Comparison of ENCODE assay signal across 1 cellular context in the genomic region with DNA sequence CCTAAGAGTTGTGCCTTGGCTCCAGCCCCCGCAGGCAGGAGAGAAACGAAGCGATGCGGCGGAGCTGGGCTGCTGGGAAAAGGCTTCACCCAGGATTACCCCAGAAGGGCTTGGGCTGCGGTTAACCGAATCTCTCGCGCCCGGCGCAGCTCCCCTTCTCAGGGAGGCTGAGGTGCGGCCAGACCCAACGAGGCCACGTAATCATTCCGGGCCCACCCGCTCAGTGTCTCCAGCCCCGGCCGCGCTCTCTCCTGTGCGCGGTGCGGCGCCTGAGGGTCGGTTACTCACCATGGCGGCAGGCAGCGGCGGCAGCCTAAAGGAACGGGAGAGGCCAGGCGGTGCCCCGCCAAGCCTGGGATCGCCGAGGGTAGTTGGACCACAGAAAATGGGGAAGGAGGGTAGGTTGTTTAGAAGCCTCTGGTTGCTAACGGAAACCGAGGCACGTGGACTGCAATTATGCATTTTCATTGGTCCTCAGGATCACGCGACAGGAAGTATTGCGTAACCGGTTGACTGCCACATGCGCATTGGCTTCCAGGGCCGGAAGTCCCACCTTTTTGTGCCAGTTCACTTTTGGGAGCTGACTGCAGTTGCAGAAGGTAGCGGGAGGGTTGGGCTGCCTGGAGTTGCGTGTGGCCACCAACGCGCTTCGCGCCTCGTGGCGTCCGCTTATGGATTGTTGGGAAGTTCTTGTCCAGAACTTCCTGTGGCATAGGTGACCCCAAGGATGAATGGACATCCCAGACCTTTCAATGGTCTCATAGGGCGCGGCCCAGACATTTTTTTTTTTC.
A peak's percentile ranks its signal among the peaks of the same experiment; 100 is the strongest.
TF ChIP-seq lines count a peak whose summit lies in the region.

Gene LZTFL1, minus strand, starts transcription at position 419 of the 791 bp plus-strand sequence. Its CDS starts 128 bp downstream, at position 291.

TF ChIP-seq in HepG2, 621 proteins besides CTCF, POLR2A, EP300 and RAD21 (continued from another document and continues in another):
- TF ChIP-seq REPIN1 (CRISPR knock-in tag; IDR thresholded peaks at IDR 0.05; ENCODE audit: borderline replicate concordance, low read depth) = no peak; the same call in 1 of the 2 replicates
- TF ChIP-seq, protein P1, sequence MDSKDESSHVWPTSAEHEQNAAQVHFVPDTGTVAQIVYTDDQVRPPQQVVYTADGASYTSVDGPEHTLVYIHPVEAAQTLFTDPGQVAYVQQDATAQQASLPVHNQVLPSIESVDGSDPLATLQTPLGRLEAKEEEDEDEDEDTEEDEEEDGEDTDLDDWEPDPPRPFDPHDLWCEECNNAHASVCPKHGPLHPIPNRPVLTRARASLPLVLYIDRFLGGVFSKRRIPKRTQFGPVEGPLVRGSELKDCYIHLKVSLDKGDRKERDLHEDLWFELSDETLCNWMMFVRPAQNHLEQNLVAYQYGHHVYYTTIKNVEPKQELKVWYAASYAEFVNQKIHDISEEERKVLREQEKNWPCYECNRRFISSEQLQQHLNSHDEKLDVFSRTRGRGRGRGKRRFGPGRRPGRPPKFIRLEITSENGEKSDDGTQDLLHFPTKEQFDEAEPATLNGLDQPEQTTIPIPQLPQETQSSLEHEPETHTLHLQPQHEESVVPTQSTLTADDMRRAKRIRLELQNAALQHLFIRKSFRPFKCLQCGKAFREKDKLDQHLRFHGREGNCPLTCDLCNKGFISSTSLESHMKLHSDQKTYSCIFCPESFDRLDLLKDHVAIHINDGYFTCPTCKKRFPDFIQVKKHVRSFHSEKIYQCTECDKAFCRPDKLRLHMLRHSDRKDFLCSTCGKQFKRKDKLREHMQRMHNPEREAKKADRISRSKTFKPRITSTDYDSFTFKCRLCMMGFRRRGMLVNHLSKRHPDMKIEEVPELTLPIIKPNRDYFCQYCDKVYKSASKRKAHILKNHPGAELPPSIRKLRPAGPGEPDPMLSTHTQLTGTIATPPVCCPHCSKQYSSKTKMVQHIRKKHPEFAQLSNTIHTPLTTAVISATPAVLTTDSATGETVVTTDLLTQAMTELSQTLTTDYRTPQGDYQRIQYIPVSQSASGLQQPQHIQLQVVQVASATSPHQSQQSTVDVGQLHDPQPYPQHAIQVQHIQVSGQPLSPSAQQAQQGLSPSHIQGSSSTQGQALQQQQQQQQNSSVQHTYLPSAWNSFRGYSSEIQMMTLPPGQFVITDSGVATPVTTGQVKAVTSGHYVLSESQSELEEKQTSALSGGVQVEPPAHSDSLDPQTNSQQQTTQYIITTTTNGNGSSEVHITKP (CRISPR knock-in tag; IDR thresholded peaks at IDR 0.05; ENCODE audit: low read depth) = no peak
- TF ChIP-seq ZBTB43 (CRISPR knock-in tag; conservative IDR thresholded peaks at IDR 0.05) = no peak; the same call in 1 of the 2 replicates
- TF ChIP-seq ZNF260 (CRISPR knock-in tag; IDR thresholded peaks at IDR 0.05; ENCODE audit: borderline replicate concordance, low read depth) = no peak
- peak; percentile 50; the same call in 1 of the 2 replicates for TF ChIP-seq ATF1 (CRISPR knock-in tag; IDR thresholded peaks at IDR 0.05)
- TF ChIP-seq, protein P2, sequence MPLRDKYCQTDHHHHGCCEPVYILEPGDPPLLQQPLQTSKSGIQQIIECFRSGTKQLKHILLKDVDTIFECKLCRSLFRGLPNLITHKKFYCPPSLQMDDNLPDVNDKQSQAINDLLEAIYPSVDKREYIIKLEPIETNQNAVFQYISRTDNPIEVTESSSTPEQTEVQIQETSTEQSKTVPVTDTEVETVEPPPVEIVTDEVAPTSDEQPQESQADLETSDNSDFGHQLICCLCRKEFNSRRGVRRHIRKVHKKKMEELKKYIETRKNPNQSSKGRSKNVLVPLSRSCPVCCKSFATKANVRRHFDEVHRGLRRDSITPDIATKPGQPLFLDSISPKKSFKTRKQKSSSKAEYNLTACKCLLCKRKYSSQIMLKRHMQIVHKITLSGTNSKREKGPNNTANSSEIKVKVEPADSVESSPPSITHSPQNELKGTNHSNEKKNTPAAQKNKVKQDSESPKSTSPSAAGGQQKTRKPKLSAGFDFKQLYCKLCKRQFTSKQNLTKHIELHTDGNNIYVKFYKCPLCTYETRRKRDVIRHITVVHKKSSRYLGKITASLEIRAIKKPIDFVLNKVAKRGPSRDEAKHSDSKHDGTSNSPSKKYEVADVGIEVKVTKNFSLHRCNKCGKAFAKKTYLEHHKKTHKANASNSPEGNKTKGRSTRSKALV (CRISPR knock-in tag; IDR thresholded peaks at IDR 0.05) = 0 out of 2 replicates have a peak, but pooled peaks have one; percentile 36
- TF ChIP-seq KLF16 (CRISPR knock-in tag; IDR thresholded peaks at IDR 0.05) = peak in 1 of 2 experiments; percentile 22; a peak in 1 of 4 replicates
- 0 out of 2 replicates have a peak, but pooled peaks have one; percentile 77 for TF ChIP-seq TP53 (CRISPR knock-in tag; conservative IDR thresholded peaks at IDR 0.05)
- no peak for TF ChIP-seq ZNF510 (CRISPR knock-in tag; IDR thresholded peaks at IDR 0.05; ENCODE audit: low read depth)
- peak; percentile 61; the same call in 1 of the 2 replicates for TF ChIP-seq ZNF143 (CRISPR knock-in tag; IDR thresholded peaks at IDR 0.05)
- peak; percentile 53 for TF ChIP-seq ATF7-NPFF (CRISPR knock-in tag; IDR thresholded peaks at IDR 0.05; ENCODE audit: low read depth)
- TF ChIP-seq ARNT2 (CRISPR knock-in tag; IDR thresholded peaks at IDR 0.05; ENCODE audit: low read depth) = peak; percentile 27; the same call in 1 of the 2 replicates
- TF ChIP-seq HMGXB3 (CRISPR knock-in tag; IDR thresholded peaks at IDR 0.05; ENCODE audit: borderline replicate concordance) = 0 out of 2 replicates have a peak, but pooled peaks have one; percentile 19
- no peak for TF ChIP-seq ZMAT5 (CRISPR knock-in tag; IDR thresholded peaks at IDR 0.05; ENCODE audit: borderline replicate concordance, low read depth)
- TF ChIP-seq AGO1 (IDR thresholded peaks at IDR 0.05; ENCODE audit: low read depth, low read length, poor library complexity, severe bottlenecking) = no peak
- TF ChIP-seq ZNF772 (CRISPR knock-in tag; IDR thresholded peaks at IDR 0.05) = peak; percentile 58; the same call in 1 of the 2 replicates
- no peak for TF ChIP-seq ZBTB37 (CRISPR knock-in tag; IDR thresholded peaks at IDR 0.05)
- 0 out of 2 replicates have a peak, but pooled peaks have one; percentile 51 for TF ChIP-seq ARID2 (CRISPR knock-in tag; IDR thresholded peaks at IDR 0.05; ENCODE audit: borderline replicate concordance)
- 0 out of 2 replicates have a peak, but pooled peaks have one; percentile 71 for TF ChIP-seq ZNF879 (CRISPR knock-in tag; IDR thresholded peaks at IDR 0.05)
- TF ChIP-seq, protein P3, sequence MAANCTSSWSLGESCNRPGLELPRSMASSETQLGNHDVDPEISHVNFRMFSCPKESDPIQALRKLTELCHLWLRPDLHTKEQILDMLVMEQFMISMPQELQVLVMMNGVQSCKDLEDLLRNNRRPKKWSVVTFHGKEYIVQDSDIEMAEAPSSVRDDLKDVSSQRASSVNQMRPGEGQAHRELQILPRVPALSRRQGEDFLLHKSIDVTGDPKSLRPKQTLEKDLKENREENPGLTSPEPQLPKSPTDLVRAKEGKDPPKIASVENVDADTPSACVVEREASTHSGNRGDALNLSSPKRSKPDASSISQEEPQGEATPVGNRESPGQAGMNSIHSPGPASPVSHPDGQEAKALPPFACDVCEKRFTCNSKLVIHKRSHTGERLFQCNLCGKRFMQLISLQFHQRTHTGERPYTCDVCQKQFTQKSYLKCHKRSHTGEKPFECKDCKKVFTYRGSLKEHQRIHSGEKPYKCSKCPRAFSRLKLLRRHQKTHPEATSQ (CRISPR knock-in tag; IDR thresholded peaks at IDR 0.05; ENCODE audit: borderline replicate concordance) = 0 out of 2 replicates have a peak, but pooled peaks have one; percentile 50
- TF ChIP-seq ZNF672 (CRISPR knock-in tag; IDR thresholded peaks at IDR 0.05) = no peak
- TF ChIP-seq MNT (IDR thresholded peaks at IDR 0.05) = peak; percentile 89
- no peak for TF ChIP-seq KLF9 (CRISPR knock-in tag; IDR thresholded peaks at IDR 0.05; ENCODE audit: low read depth)
- 0 out of 2 replicates have a peak, but pooled peaks have one; percentile 45 for TF ChIP-seq ZNF563 (CRISPR knock-in tag; IDR thresholded peaks at IDR 0.05)
- TF ChIP-seq, protein P4, sequence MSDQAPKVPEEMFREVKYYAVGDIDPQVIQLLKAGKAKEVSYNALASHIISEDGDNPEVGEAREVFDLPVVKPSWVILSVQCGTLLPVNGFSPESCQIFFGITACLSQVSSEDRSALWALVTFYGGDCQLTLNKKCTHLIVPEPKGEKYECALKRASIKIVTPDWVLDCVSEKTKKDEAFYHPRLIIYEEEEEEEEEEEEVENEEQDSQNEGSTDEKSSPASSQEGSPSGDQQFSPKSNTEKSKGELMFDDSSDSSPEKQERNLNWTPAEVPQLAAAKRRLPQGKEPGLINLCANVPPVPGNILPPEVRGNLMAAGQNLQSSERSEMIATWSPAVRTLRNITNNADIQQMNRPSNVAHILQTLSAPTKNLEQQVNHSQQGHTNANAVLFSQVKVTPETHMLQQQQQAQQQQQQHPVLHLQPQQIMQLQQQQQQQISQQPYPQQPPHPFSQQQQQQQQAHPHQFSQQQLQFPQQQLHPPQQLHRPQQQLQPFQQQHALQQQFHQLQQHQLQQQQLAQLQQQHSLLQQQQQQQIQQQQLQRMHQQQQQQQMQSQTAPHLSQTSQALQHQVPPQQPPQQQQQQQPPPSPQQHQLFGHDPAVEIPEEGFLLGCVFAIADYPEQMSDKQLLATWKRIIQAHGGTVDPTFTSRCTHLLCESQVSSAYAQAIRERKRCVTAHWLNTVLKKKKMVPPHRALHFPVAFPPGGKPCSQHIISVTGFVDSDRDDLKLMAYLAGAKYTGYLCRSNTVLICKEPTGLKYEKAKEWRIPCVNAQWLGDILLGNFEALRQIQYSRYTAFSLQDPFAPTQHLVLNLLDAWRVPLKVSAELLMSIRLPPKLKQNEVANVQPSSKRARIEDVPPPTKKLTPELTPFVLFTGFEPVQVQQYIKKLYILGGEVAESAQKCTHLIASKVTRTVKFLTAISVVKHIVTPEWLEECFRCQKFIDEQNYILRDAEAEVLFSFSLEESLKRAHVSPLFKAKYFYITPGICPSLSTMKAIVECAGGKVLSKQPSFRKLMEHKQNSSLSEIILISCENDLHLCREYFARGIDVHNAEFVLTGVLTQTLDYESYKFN (CRISPR knock-in tag; conservative IDR thresholded peaks at IDR 0.05) = no peak
- TF ChIP-seq YY1 (IDR thresholded peaks at IDR 0.05; ENCODE audit: insufficient read depth, insufficient replicate concordance, low read depth, low read length) = peak; percentile 41
